ENCODE assay signal across 23 cellular contexts in the genomic region with DNA sequence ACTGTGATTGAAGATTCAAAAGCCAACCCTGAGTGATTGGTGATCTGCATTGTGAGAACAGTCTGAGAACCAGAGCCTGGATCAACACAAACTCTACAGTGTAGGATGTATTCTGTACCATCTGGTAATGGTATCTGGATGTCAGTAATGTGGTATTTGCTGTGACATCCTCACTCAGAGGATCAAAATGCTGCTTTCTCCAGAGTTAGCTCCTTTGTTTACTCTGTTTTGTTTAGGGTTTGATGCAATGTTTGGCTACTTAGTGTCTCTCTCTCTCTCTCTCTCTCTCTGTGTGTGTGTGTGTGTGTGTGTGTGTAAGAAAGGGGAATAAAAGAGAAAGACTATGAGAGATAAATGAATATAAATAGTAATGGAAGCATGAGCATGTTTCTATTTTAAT. TPM values are rescaled to one million over a fixed set of nuclear protein-coding genes. Genes with fewer than 3 reads are reported as not detected.
"Had no signal": no experiment of that assay in that cellular context is flagged by ENCODE, and none has a peak within 500 bp of the region (broad histone marks: within the 10 kb centered on the region; RNA-seq: fewer than 3 reads in every experiment).

No MANE protein-coding gene starts in this region.

- H3K4me3 ChIP-seq: body of pancreas, dorsolateral prefrontal cortex, smooth muscle cell, upper lobe of right lung had no signal

- H3K4me1 Mint-ChIP-seq: endodermal cell had no signal

- H3K9me3 ChIP-seq: body of pancreas, neutrophil, upper lobe of right lung had no signal

- H3K27me3 ChIP-seq: body of pancreas, dorsolateral prefrontal cortex, neutrophil, upper lobe of right lung had no signal

- H3K9me3 Mint-ChIP-seq: endodermal cell; stimulated activated effector memory CD8-positive, alpha-beta T cell treated with anti-CD3 and anti-CD28 coated beads, Interleukin-12 subunit alpha, Interleukin-12 subunit beta, amount 100 ng/mL, for 72 hours had no signal

- H3K27ac Mint-ChIP-seq: activated naive CD8-positive, alpha-beta T cell treated with anti-CD3 and anti-CD28 coated beads, Interleukin-2, amount 10 ng/mL, durations not matched to agents 7 days and 5 days; endodermal cell had no signal

- H3K27me3 Mint-ChIP-seq: activated naive CD8-positive, alpha-beta T cell treated with anti-CD3 and anti-CD28 coated beads, Interleukin-2, amount 10 ng/mL, durations not matched to agents 7 days and 5 days had no signal

- DNase-seq: activated CD8-positive, alpha-beta memory T cell treated with anti-CD3 and anti-CD28 coated beads for 24 hours; activated gamma-delta T cell; activated naive CD8-positive, alpha-beta T cell treated with anti-CD3 and anti-CD28 coated beads, Interleukin-2, amount 10 ng/mL, durations not matched to agents 7 days and 5 days; body of pancreas; caudate nucleus; dorsolateral prefrontal cortex; endodermal cell; hypothalamus; mammary epithelial cell; stimulated activated CD4-positive, alpha-beta T cell treated with anti-CD3 and anti-CD28 coated beads, Interleukin-4, amount 100 ng/mL, for 24 hours; T-helper 1 cell; T-helper 9 cell; upper lobe of right lung had no signal

- ATAC-seq: body of pancreas; sciatic nerve; stimulated activated effector memory CD8-positive, alpha-beta T cell treated with anti-CD3 and anti-CD28 coated beads, Interleukin-12 subunit alpha, Interleukin-12 subunit beta, amount 100 ng/mL, for 72 hours; upper lobe of right lung had no signal

- H3K27ac ChIP-seq: body of pancreas, dorsolateral prefrontal cortex, epithelial cell of prostate, neutrophil, parathyroid adenoma, upper lobe of right lung had no signal

- H3K4me3 Mint-ChIP-seq: activated naive CD8-positive, alpha-beta T cell treated with anti-CD3 and anti-CD28 coated beads, Interleukin-2, amount 10 ng/mL, durations not matched to agents 7 days and 5 days; endodermal cell; stimulated activated effector memory CD8-positive, alpha-beta T cell treated with anti-CD3 and anti-CD28 coated beads, Interleukin-12 subunit alpha, Interleukin-12 subunit beta, amount 100 ng/mL, for 72 hours had no signal

- H3K4me1 ChIP-seq: body of pancreas, parathyroid adenoma, upper lobe of right lung had no signal

- FAIRE-seq: colon, frontal cortex, keratinocyte had no signal

- H3K9ac ChIP-seq: parathyroid adenoma had no signal

RNA-seq across cellular contexts. Expression of a gene that starts 24.3 kb away (rescaled TPM):
- total RNA-seq: endodermal cell had no signal

RNA-seq across cellular contexts. Expression of a gene that starts 45.8 kb away (rescaled TPM):
- total RNA-seq: activated naive CD8-positive, alpha-beta T cell treated with anti-CD3 and anti-CD28 coated beads, Interleukin-2, amount 10 ng/mL, durations not matched to agents 7 days and 5 days; endodermal cell; mammary epithelial cell; mononuclear cell; smooth muscle cell had no signal
- polyA plus RNA-seq: keratinocyte, mammary epithelial cell had no signal
